In genomic region chr11:126583101-126583500, GRCh38 we compare ENCODE assay signal across 14 cellular contexts.
"Had no signal": no experiment of that assay in that cellular context is flagged by ENCODE, and none has a peak within 500 bp of the region (broad histone marks: within the 10 kb centered on the region; RNA-seq: fewer than 3 reads in every experiment).

No MANE protein-coding gene starts in this region.

- H3K79me2 ChIP-seq: parathyroid adenoma had no signal

- H3K4me3 ChIP-seq: lower lobe of right lung, right lobe of liver, stomach, thyroid gland had no signal

- H3K27me3 ChIP-seq: right lobe of liver, thyroid gland had no signal

- H3K9ac ChIP-seq: parathyroid adenoma had no signal

- H3K36me3 ChIP-seq: lower lobe of right lung, right lobe of liver, stomach, thyroid gland had no signal

- H3K9me3 ChIP-seq: lower lobe of right lung, right lobe of liver, stomach, thyroid gland had no signal

- DNase-seq: cortex of kidney; head of caudate nucleus; left ventricle myocardium superior; lower lobe of right lung; natural killer cell; right lobe of liver; small intestine; stimulated activated CD4-positive, alpha-beta T cell treated with anti-CD3 and anti-CD28 coated beads, Interleukin-12 subunit alpha, Interleukin-12 subunit beta, amount 100 ng/mL, for 4 hours; stimulated activated CD4-positive, alpha-beta T cell treated with anti-CD3 and anti-CD28 coated beads, Interleukin-1b, Interleukin-23, amount 100 ng/mL, for 48 hours; stimulated activated CD4-positive, alpha-beta T cell treated with anti-CD3 and anti-CD28 coated beads, Interleukin-4, amount 100 ng/mL, for 24 hours; stimulated activated naive CD4-positive, alpha-beta T cell treated with Interleukin-2 at 50 U/mL for 16 hours; stomach; thyroid gland had no signal

- H3K4me1 ChIP-seq: parathyroid adenoma, right lobe of liver had no signal

- H3K27ac ChIP-seq: lower lobe of right lung, parathyroid adenoma, right lobe of liver, stomach, thyroid gland had no signal
